Comparison of ENCODE assay signal across 8 cellular contexts in genomic region chr2:17754773-17755425, GRCh38. TPM values are rescaled to one million over a fixed set of nuclear protein-coding genes. Genes with fewer than 3 reads are reported as not detected.
DNase-seq lines count a peak whose midpoint lies in the region; ATAC-seq, FAIRE-seq and TF ChIP-seq lines count a peak whose summit lies in the region.

No MANE protein-coding gene starts in this region.

- intact Hi-C loops in activated CD4-positive, alpha-beta memory T cell treated with anti-CD3 and anti-CD28 coated beads for 36 hours (cut with micrococcal nuclease), result loop anchor here (5.0 to 10.0 kb wide), 3 partner anchors 83 to 1590 kb away; no protein-coding TSS in a partner anchor

- TF ChIP-seq EP300 in A549 (IDR thresholded peaks at IDR 0.05), result no peak

- CTCF ChIA-PET in A549 (lab: Yijun Ruan, JAX), result interaction anchor here (2.0 kb wide), 1 partner anchor 35 kb away, joined by 7 read pairs; no protein-coding TSS in a partner anchor
- CTCF ChIA-PET in activated CD4-positive, alpha-beta memory T cell treated with anti-CD3 and anti-CD28 coated beads for 36 hours (lab: Charles Lee), result no interaction called here

- H3K9me3 Mint-ChIP-seq in activated CD4-positive, alpha-beta memory T cell treated with anti-CD3 and anti-CD28 coated beads for 36 hours, result no peaks in the 10 kb centered on the region
- H3K9me3 Mint-ChIP-seq in immature natural killer cell (no peaks in the 10 kb centered on the region), type B pancreatic cell (no peaks in the 10 kb centered on the region)

- no peak for TF ChIP-seq CTCF in A549 (IDR thresholded peaks at IDR 0.05)
- no peak for TF ChIP-seq CTCF in type B pancreatic cell (conservative IDR thresholded peaks at IDR 0.05)

- H3K27me3 Mint-ChIP-seq in activated CD4-positive, alpha-beta memory T cell treated with anti-CD3 and anti-CD28 coated beads for 36 hours, result no peaks in the 10 kb centered on the region
- H3K27me3 Mint-ChIP-seq in immature natural killer cell (ENCODE audit: low read depth in 3 of 3) (peaks cover 7 to 8% (median 8%) of the 10 kb centered on the region in 3 donors), type B pancreatic cell (no peaks in the 10 kb centered on the region)

- WGBS in A549 (ENCODE audit: missing lambda C conversion rate), result 2% methylated on average over 8 of the region's 8 CpGs

- TF ChIP-seq POLR2A in A549 (IDR thresholded peaks at IDR 0.05; ENCODE audit: low read length), result no peak

- H3K4me2 ChIP-seq in A549, result peak overlapping the region; percentile 77

- H3K36me3 ChIP-seq in H7 (replicated peaks; ENCODE audit: control insufficient read depth, insufficient read depth, low read length), result no peaks in the 10 kb centered on the region

- H3K4me3 ChIP-seq in A549 (peak overlapping the region; percentile 83), H7 (ENCODE audit: insufficient read depth, low read depth, low read length) (peak overlapping the region; percentile 97)

- POLR2A ChIA-PET in A549 (lab: Yijun Ruan, JAX), result no interaction called here
- POLR2A ChIA-PET in activated CD4-positive, alpha-beta memory T cell treated with anti-CD3 and anti-CD28 coated beads for 36 hours (lab: Charles Lee), result no interaction called here

- H3K4me1 Mint-ChIP-seq in activated CD4-positive, alpha-beta memory T cell treated with anti-CD3 and anti-CD28 coated beads for 36 hours (ENCODE audit: low read depth), result peaks cover 25% of the 10 kb centered on the region
- peaks cover 26 to 38% of the 10 kb centered on the region in 2 donors for H3K4me1 Mint-ChIP-seq in immature natural killer cell
- peaks cover 18% of the 10 kb centered on the region for H3K4me1 Mint-ChIP-seq in type B pancreatic cell (ENCODE audit: unreplicated experiment)

- H3K9me3 ChIP-seq in A549, result no peaks in the 10 kb centered on the region

- peak overlapping the region; percentile 97 for H3K27ac Mint-ChIP-seq in activated CD4-positive, alpha-beta memory T cell treated with anti-CD3 and anti-CD28 coated beads for 36 hours
- H3K27ac Mint-ChIP-seq in immature natural killer cell, result peak overlapping the region; percentile 93 to 98 (median 96)
- H3K27ac Mint-ChIP-seq in type B pancreatic cell, result peak overlapping the region; percentile 88

- H3K27me3 ChIP-seq in H7 (ENCODE audit: control insufficient read depth, insufficient read depth, low read length), result no peaks in the 10 kb centered on the region

- H3K27ac ChIP-seq in A549, result peak overlapping the region; percentile 95 to 98

- DNase-seq in A549 (ENCODE audit: low read depth in 1 of 2, low spot score in 1 of 2) (peak in 1 of 2 experiments; percentile 49), H7 (peak; percentile 10), immature natural killer cell (no peak), type B pancreatic cell (ENCODE audit: extremely low spot score, unreplicated experiment) (no peak), left lobe of liver (ENCODE audit: low spot score) (no peak)
- DNase-seq in activated CD4-positive, alpha-beta memory T cell treated with anti-CD3 and anti-CD28 coated beads for 36 hours, result no peak

- H3K36me3 Mint-ChIP-seq in activated CD4-positive, alpha-beta memory T cell treated with anti-CD3 and anti-CD28 coated beads for 36 hours, result peaks cover 2% of the 10 kb centered on the region
- no peaks in the 10 kb centered on the region for H3K36me3 Mint-ChIP-seq in immature natural killer cell
- peaks cover 4% of the 10 kb centered on the region for H3K36me3 Mint-ChIP-seq in type B pancreatic cell

- no peak for FAIRE-seq in A549 (lab: Jason Lieb, UNC)

- H3K4me3 Mint-ChIP-seq in activated CD4-positive, alpha-beta memory T cell treated with anti-CD3 and anti-CD28 coated beads for 36 hours, result peak overlapping the region; percentile 83
- H3K4me3 Mint-ChIP-seq in immature natural killer cell (peak overlapping the region; percentile 91 to 94 (median 93)), type B pancreatic cell (peak overlapping the region; percentile 90)

- H3K4me1 ChIP-seq in A549, result peaks cover 70% of the 10 kb centered on the region

- no peak for ATAC-seq in A549
- ATAC-seq in GM21717 (IDR thresholded peaks at IDR 0.05; ENCODE audit: unreplicated experiment), result no peak
- ATAC-seq in left lobe of liver, result no peak
- no peak for ATAC-seq in GM21528 (IDR thresholded peaks at IDR 0.05; ENCODE audit: low FRiP score, unreplicated experiment)

- TF ChIP-seq RAD21 in A549 (conservative IDR thresholded peaks at IDR 0.05 in 1 of 2, IDR thresholded peaks at IDR 0.05 in 1 of 2), result no peak

TF ChIP-seq in A549, 52 proteins besides CTCF, POLR2A, EP300 and RAD21:
- peak; percentile 80 for TF ChIP-seq MAFK (IDR thresholded peaks at IDR 0.05; ENCODE audit: partially characterized antibody)
- no peak for TF ChIP-seq CHD4 (IDR thresholded peaks at IDR 0.05; ENCODE audit: borderline replicate concordance)

RNA-seq across cellular contexts. Expression of gene GEN1, which starts 1.0 kb away (rescaled TPM):
- polyA plus RNA-seq in A549 (2011; rRNA removed) (31.6 and 40.7 TPM in 2 replicates), A549 (2017; fragmentation: RNase III; extraction: RNeasy Plus Mini Kit Qiagen cat#74134 plus additional on column Dnase treatment) (16.2 to 18.1 TPM (median 16.8 TPM) in 3 replicates), immature natural killer cell (1 to 10 TPM in 1 of 3 donors, not detected in 2; 2.3 TPM)
- 5.6 and 6.7 TPM in 2 replicates for polyA plus RNA-seq in A549 (2012; cell fraction: cytosol; rRNA removed)
- 23.6 and 31.1 TPM in 2 replicates for polyA plus RNA-seq in A549 (2012; cell fraction: nucleus; rRNA removed)
- polyA minus RNA-seq in A549 (2011; rRNA and poly(A)+ RNA removed), result 35.7 and 37.5 TPM in 2 replicates
- total RNA-seq in H7 (2014; rRNA removed; shearing (Covaris generic)), result 8.3 and 11.3 TPM in 2 replicates
- 10 to 100 TPM; 24.0 to 30.9 TPM for total RNA-seq in activated CD4-positive, alpha-beta memory T cell treated with anti-CD3 and anti-CD28 coated beads for 36 hours
- total RNA-seq in type B pancreatic cell (ENCODE audit: low replicate concordance) (14.6 and 21.9 TPM in 2 replicates), left lobe of liver (5.8 TPM)

RNA-seq across cellular contexts. Expression of gene SMC6, which starts 1.3 kb away (rescaled TPM):
- polyA plus RNA-seq in A549 (2011; rRNA removed) (34.2 and 51.6 TPM in 2 replicates), A549 (2017; fragmentation: RNase III; extraction: RNeasy Plus Mini Kit Qiagen cat#74134 plus additional on column Dnase treatment) (26.0 to 30.7 TPM (median 29.9 TPM) in 3 replicates), immature natural killer cell (10 to 100 TPM in 1 of 3 donors, 1 to 10 TPM in 2; 4.1 to 14.6 (median 5.1) TPM)
- 7.7 and 8.8 TPM in 2 replicates for polyA plus RNA-seq in A549 (2012; cell fraction: cytosol; rRNA removed)
- 7.3 and 10.1 TPM in 2 replicates for polyA plus RNA-seq in A549 (2012; cell fraction: nucleus; rRNA removed)
- polyA minus RNA-seq in A549 (2011; rRNA and poly(A)+ RNA removed), result 19.1 and 21.2 TPM in 2 replicates
- total RNA-seq in H7 (2014; rRNA removed; shearing (Covaris generic)), result 24.5 and 37.7 TPM in 2 replicates
- 10 to 100 TPM; 21.4 to 22.7 TPM for total RNA-seq in activated CD4-positive, alpha-beta memory T cell treated with anti-CD3 and anti-CD28 coated beads for 36 hours
- total RNA-seq in type B pancreatic cell (ENCODE audit: low replicate concordance) (16.7 and 30.5 TPM in 2 replicates), left lobe of liver (8.5 TPM)
